2 cellular contexts compared by ENCODE assay signal in genomic region chr2:171923206-171923605, GRCh38.
TF ChIP-seq lines count a peak whose summit lies in the region.

No MANE protein-coding gene starts in this region.

TF ChIP-seq in GM12878, 131 proteins besides CTCF, POLR2A, EP300 and RAD21 (continued from another document):
- TF ChIP-seq NR2C2 (IDR thresholded peaks at IDR 0.05; ENCODE audit: borderline replicate concordance, control insufficient read depth, insufficient read length, low read depth) (no peak), EZH2 (IDR thresholded peaks at IDR 0.05; ENCODE audit: borderline replicate concordance, control insufficient read depth, low read depth, low read length) (no peak)
TF ChIP-seq in GM12878: peak in this region for 0.

TF ChIP-seq in liver, 16 proteins besides CTCF, POLR2A, EP300 and RAD21 (continued from another document):
- no peak for TF ChIP-seq EGR1 (IDR thresholded peaks at IDR 0.05; ENCODE audit: low read depth in 2 of 2)
- TF ChIP-seq REST (IDR thresholded peaks at IDR 0.05) = no peak
- no peak for TF ChIP-seq YY1 (IDR thresholded peaks at IDR 0.05)
- no peak for TF ChIP-seq FOXA2 (IDR thresholded peaks at IDR 0.05)
- no peak for TF ChIP-seq ZBTB33 (IDR thresholded peaks at IDR 0.05)
- no peak for TF ChIP-seq ATF3 (IDR thresholded peaks at IDR 0.05)
- TF ChIP-seq MAX (IDR thresholded peaks at IDR 0.05) = no peak
- no peak for TF ChIP-seq SP1 (IDR thresholded peaks at IDR 0.05)
- TF ChIP-seq RXRA (IDR thresholded peaks at IDR 0.05) = no peak
